ENCODE assay signal across 14 cellular contexts in the genomic region with DNA sequence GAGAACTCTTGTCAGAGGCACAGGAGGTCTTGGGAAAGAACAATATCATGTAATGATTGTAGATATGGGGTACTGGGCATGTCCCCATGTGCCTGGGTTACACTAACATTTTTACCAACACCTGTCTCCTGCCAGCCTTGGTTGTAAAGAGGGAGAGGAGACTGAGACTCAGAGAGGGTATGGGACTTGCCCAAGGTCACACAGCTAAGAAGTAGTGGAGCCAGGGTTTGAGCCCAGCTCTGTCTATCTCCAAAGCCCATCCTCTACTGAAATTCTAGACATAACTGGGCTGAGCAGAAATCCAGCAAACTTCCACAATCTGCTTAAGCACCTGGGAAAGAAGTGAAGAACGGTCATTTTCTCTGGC. TPM values are rescaled to one million over a fixed set of nuclear protein-coding genes. Genes with fewer than 3 reads are reported as not detected.
A peak's percentile ranks its signal among the peaks of the same experiment; 100 is the strongest.
DNase-seq lines count a peak whose midpoint lies in the region; ATAC-seq, FAIRE-seq and TF ChIP-seq lines count a peak whose summit lies in the region.
"Had no signal": no experiment of that assay in that cellular context is flagged by ENCODE, and none has a peak within 500 bp of the region (broad histone marks: within the 10 kb centered on the region; RNA-seq: fewer than 3 reads in every experiment).

No MANE protein-coding gene starts in this region.

- H2AFZ ChIP-seq in DND-41 (ENCODE audit: low read depth, low read length) (peak overlapping the region; percentile 88), MM.1S (ENCODE audit: low read length) (peak overlapping the region; percentile 49), K562 (ENCODE audit: low read depth, low read length) (peak overlapping the region; percentile 77)

- CTCF ChIA-PET in K562 (lab: Yijun Ruan, JAX; ENCODE audit: low intra/inter-chr PET ratio): no interaction called here

- H3F3A ChIP-seq in MM.1S (ENCODE audit: insufficient read depth, low read length): no peaks in the 10 kb centered on the region

- no peak for FAIRE-seq in K562 (lab: Jason Lieb, UNC)

- peak overlapping the region; percentile 85 for H3K27ac ChIP-seq in DND-41 (ENCODE audit: low read length)
- H3K27ac ChIP-seq in MM.1S (ENCODE audit: low read length): no peak overlapping the region
- peak overlapping the region; percentile 93; the same call in 2 of the 3 replicates for H3K27ac ChIP-seq in K562 (ENCODE audit: extremely low read depth, low read depth, low read length)
- peak overlapping the region in 15 of 21 experiments; percentile 2 to 94 (median 74) for H3K27ac ChIP-seq in skin epidermis
- H3K27ac ChIP-seq: suprapubic skin, VCaP had no signal

- TF ChIP-seq POLR2A in K562 (conservative IDR thresholded peaks at IDR 0.05) (no peak), GM18505 (IDR thresholded peaks at IDR 0.05; ENCODE audit: borderline replicate concordance, extremely low read depth, insufficient read depth, insufficient read length) (no peak)

- no peak for DNase-seq in DND-41
- no peak for DNase-seq in MM.1S
- peak in 1 of 4 experiments; percentile 29 for DNase-seq in K562 (ENCODE audit: extremely low read depth in 1 of 4, low spot score in 3 of 4)
- no peak for DNase-seq in NCI-H774 (lab: John Stamatoyannopoulos, UW)
- DNase-seq in NCI-H2081 (lab: John Stamatoyannopoulos, UW): no peak
- DNase-seq: caudate nucleus, hippocampal formation, left ventricle myocardium superior, NCI-H1930, SHP77 treated with DMSO at 0.1 percent for 48 hours had no signal

- ATAC-seq in DND-41 (ENCODE audit: insufficient read depth, low read depth): no peak
- ATAC-seq in K562: no peak
- ATAC-seq in GM18505 (IDR thresholded peaks at IDR 0.05; ENCODE audit: unreplicated experiment): no peak

- H3K27me3 ChIP-seq in DND-41 (ENCODE audit: insufficient read depth, low read length, poor library complexity) (no peaks in the 10 kb centered on the region), MM.1S (replicated peaks; ENCODE audit: insufficient read depth, low read length) (no peaks in the 10 kb centered on the region), K562 (ENCODE audit: control insufficient read depth in 2 of 2, insufficient read depth in 2 of 2, low read length in 2 of 2) (no peaks in the 10 kb centered on the region)
- H3K27me3 ChIP-seq: suprapubic skin had no signal

- no peaks in the 10 kb centered on the region for H4K20me1 ChIP-seq in DND-41 (ENCODE audit: insufficient read depth, low read length)
- H4K20me1 ChIP-seq in MM.1S (ENCODE audit: insufficient read depth, low read length): no peaks in the 10 kb centered on the region
- H4K20me1 ChIP-seq in K562 (replicated peaks; ENCODE audit: control insufficient read depth, insufficient read depth, low read length): no peaks in the 10 kb centered on the region; the same call in 1 of the 2 replicates

- no peaks in the 10 kb centered on the region for H3K9me3 ChIP-seq in DND-41 (ENCODE audit: insufficient read depth, low read length, severe bottlenecking)
- H3K9me3 ChIP-seq in MM.1S (replicated peaks; ENCODE audit: insufficient read depth, low read length): no peaks in the 10 kb centered on the region
- H3K9me3 ChIP-seq in K562 (replicated peaks; ENCODE audit: control insufficient read depth, insufficient read depth, low read depth, low read length): no peaks in the 10 kb centered on the region
- H3K9me3 ChIP-seq: suprapubic skin had no signal

- TF ChIP-seq CTCF in DND-41 (IDR thresholded peaks at IDR 0.05; ENCODE audit: borderline replicate concordance, extremely low read depth, low read length, poor library complexity, severe bottlenecking): no peak
- TF ChIP-seq CTCF in MM.1S (IDR thresholded peaks at IDR 0.05; ENCODE audit: low read length): no peak
- no peak for TF ChIP-seq CTCF in K562 (IDR thresholded peaks at IDR 0.05 in 2 of 3, conservative IDR thresholded peaks at IDR 0.05 in 1 of 3; ENCODE audit: insufficient read depth in 2 of 3, low read depth in 1 of 3, low read length in 3 of 3)

- intact Hi-C loops in K562 (cut with micrococcal nuclease): loop anchor here (2.0 kb wide), 1 partner anchor 365 kb away; no protein-coding TSS in a partner anchor

- H3K79me2 ChIP-seq in DND-41 (ENCODE audit: insufficient read depth, low read length) (no peaks in the 10 kb centered on the region), MM.1S (ENCODE audit: low read length) (no peaks in the 10 kb centered on the region), K562 (ENCODE audit: control insufficient read depth, insufficient read depth, low read length) (peaks cover 3% of the 10 kb centered on the region; the same call in 1 of the 3 replicates)

- H3K4me1 ChIP-seq in DND-41 (ENCODE audit: insufficient read depth, low read length) (peaks cover 20% of the 10 kb centered on the region), MM.1S (ENCODE audit: low read length) (peaks cover 11% of the 10 kb centered on the region), K562 (replicated peaks in 1 of 2; ENCODE audit: control insufficient read depth in 2 of 2, insufficient read depth in 2 of 2, low read length in 2 of 2) (peaks cover 31 to 58% of the 10 kb centered on the region in 2 experiments)

- H3K36me3 ChIP-seq in DND-41 (ENCODE audit: insufficient read depth, low read length) (no peaks in the 10 kb centered on the region), MM.1S (replicated peaks; ENCODE audit: insufficient read depth, low read length) (no peaks in the 10 kb centered on the region), K562 (ENCODE audit: control insufficient read depth, insufficient read depth, low read length) (no peaks in the 10 kb centered on the region)
- H3K36me3 ChIP-seq: suprapubic skin had no signal

- H3K4me2 ChIP-seq in DND-41 (ENCODE audit: insufficient read depth, low read length) (peak overlapping the region; percentile 74), MM.1S (ENCODE audit: low read depth, low read length) (peak overlapping the region; percentile 46), K562 (ENCODE audit: insufficient read depth, low read length) (peak overlapping the region; percentile 46; the same call in 1 of the 2 replicates)

- in situ Hi-C loops in K562 (cut with MboI): loop anchor here (10.0 kb wide), 1 partner anchor 325 kb away; no protein-coding TSS in a partner anchor

- H3K9ac ChIP-seq in DND-41 (ENCODE audit: low read depth, low read length) (peak overlapping the region; percentile 47), MM.1S (ENCODE audit: low read length) (no peak overlapping the region), K562 (ENCODE audit: insufficient read depth in 1 of 2, low read depth in 2 of 2, low read length in 2 of 2) (peak overlapping the region; percentile 0 to 78; a peak in 2 of 4 replicates)

- TF ChIP-seq RAD21 in K562 (CRISPR knock-in tag; conservative IDR thresholded peaks at IDR 0.05 in 1 of 2, IDR thresholded peaks at IDR 0.05 in 1 of 2): no peak

- POLR2A ChIA-PET in K562 (lab: Yijun Ruan, JAX): interaction anchor here (0.6 kb wide), 2 partner anchors 459 to 1004 kb away, joined by 3 to 5 read pairs; a partner anchor contains a TSS

- no peaks in the 10 kb centered on the region for H3K9me1 ChIP-seq in K562 (ENCODE audit: control insufficient read depth, insufficient read depth, low read length)

- no peaks in the 10 kb centered on the region for H3K9me2 ChIP-seq in MM.1S (replicated peaks; ENCODE audit: insufficient read depth, low read length)

- no TSS peak for BruUV-seq in K562 (replicated peaks; lab: Mats Ljungman, UMichigan)

- TF ChIP-seq EP300 in K562 (IDR thresholded peaks at IDR 0.05; ENCODE audit: low read length): no peak

- 44% methylated on average over 1 of the region's 1 CpG for WGBS in K562 (ENCODE audit: insufficient coverage, low coverage, missing lambda C conversion rate)

- H3K4me3 ChIP-seq in DND-41 (ENCODE audit: low read depth in 1 of 2, low read length in 2 of 2) (peak overlapping the region in 1 of 2 experiments; percentile 59; a peak in 3 of 4 replicates), MM.1S (ENCODE audit: low read length) (no peak overlapping the region), K562 (no peak overlapping the region), skin epidermis (no peak overlapping the region)
- H3K4me3 ChIP-seq: suprapubic skin had no signal

RNA-seq across cellular contexts. Expression of a gene that starts 2.6 kb away (rescaled TPM):
- 11.1 and 36.1 TPM in 2 replicates for total RNA-seq in K562 (2011; cell fraction: chromatin; rRNA removed; ENCODE audit: low replicate concordance)
- 23.2 and 25.5 TPM in 2 replicates for total RNA-seq in K562 (2011; cell fraction: nucleolus; rRNA removed)
- 18.8 and 19.5 TPM in 2 replicates for total RNA-seq in K562 (2011; cell fraction: nucleoplasm; rRNA removed)
- total RNA-seq in K562 (2014; rRNA removed) (10.8 and 12.6 TPM in 2 replicates), K562 (2014; rRNA removed; fragmentation: Illumina TruSeq; extraction: Trizol) (4.2 and 6.8 TPM in 2 replicates), K562 (2015; rRNA removed; fragmentation: Illumina TruSeq; extraction: Trizol) (4.6 and 4.9 TPM in 2 replicates), K562 (2021) (12.7 TPM in 2 replicates)
- polyA plus RNA-seq in K562 (2011; rRNA removed) (8.5 and 16.9 TPM in 2 replicates), K562 (2014; fragmentation: Illumina TruSeq; extraction: Trizol) (8.0 and 9.5 TPM in 2 replicates), K562 (2014; fragmentation: Nextera tagmentation; extraction: Ambion mirVana) (1 to 10 TPM; 2.3 to 3.4 TPM), K562 (2014; rRNA removed) (11.7 and 12.8 TPM in 2 replicates)
- 15.5 and 15.9 TPM in 2 replicates for polyA plus RNA-seq in K562 (2011; cell fraction: cytosol; rRNA removed)
- 23.2 and 24.7 TPM in 2 replicates for polyA plus RNA-seq in K562 (2011; cell fraction: nucleus; rRNA removed)
- polyA plus RNA-seq in K562 (2012): 8.4 and 16.6 TPM in 2 replicates
- polyA minus RNA-seq in K562 (2011; rRNA and poly(A)+ RNA removed): 7.9 and 9.4 TPM in 2 replicates
- 7.0 and 10.6 TPM in 2 replicates for polyA minus RNA-seq in K562 (2011; cell fraction: cytosol; rRNA and poly(A)+ RNA removed)
- polyA minus RNA-seq in K562 (2011; cell fraction: nucleus; rRNA and poly(A)+ RNA removed): 8.6 and 11.6 TPM in 2 replicates

RNA-seq across cellular contexts. Expression of a gene that starts 39.1 kb away (rescaled TPM):
- total RNA-seq in K562 (2011; cell fraction: chromatin; rRNA removed; ENCODE audit: low replicate concordance): 20.9 and 25.0 TPM in 2 replicates
- total RNA-seq in K562 (2011; cell fraction: nucleolus; rRNA removed): 24.2 and 25.8 TPM in 2 replicates
- 22.5 and 26.0 TPM in 2 replicates for total RNA-seq in K562 (2011; cell fraction: nucleoplasm; rRNA removed)
- total RNA-seq in K562 (2014; rRNA removed) (70.7 and 79.1 TPM in 2 replicates), K562 (2014; rRNA removed; fragmentation: Illumina TruSeq; extraction: Trizol) (74.6 and 79.6 TPM in 2 replicates), K562 (2015; rRNA removed; fragmentation: Illumina TruSeq; extraction: Trizol) (80.1 and 87.9 TPM in 2 replicates), K562 (2021) (66.7 and 75.3 TPM in 2 replicates)
- polyA plus RNA-seq in K562 (2011; rRNA removed) (89.6 and 101 TPM in 2 replicates), K562 (2014; fragmentation: Illumina TruSeq; extraction: Trizol) (107 and 132 TPM in 2 replicates), K562 (2014; fragmentation: Nextera tagmentation; extraction: Ambion mirVana) (10 to 100 TPM; 16.2 to 20.2 TPM), K562 (2014; rRNA removed) (83.0 and 89.5 TPM in 2 replicates)
- polyA plus RNA-seq in K562 (2011; cell fraction: cytosol; rRNA removed): 74.3 and 80.9 TPM in 2 replicates
- 37.2 and 44.2 TPM in 2 replicates for polyA plus RNA-seq in K562 (2011; cell fraction: nucleus; rRNA removed)
- polyA plus RNA-seq in K562 (2012): 53.6 and 64.5 TPM in 2 replicates
- 120 and 129 TPM in 2 replicates for polyA minus RNA-seq in K562 (2011; rRNA and poly(A)+ RNA removed)
- polyA minus RNA-seq in K562 (2011; cell fraction: cytosol; rRNA and poly(A)+ RNA removed): 48.7 and 53.1 TPM in 2 replicates
- polyA minus RNA-seq in K562 (2011; cell fraction: nucleus; rRNA and poly(A)+ RNA removed): 12.4 and 24.0 TPM in 2 replicates

RNA-seq across cellular contexts. Expression of a gene that starts 44.7 kb away (rescaled TPM):
- total RNA-seq in K562 (2011; cell fraction: chromatin; rRNA removed; ENCODE audit: low replicate concordance): 37.6 and 39.9 TPM in 2 replicates
- 42.4 and 43.4 TPM in 2 replicates for total RNA-seq in K562 (2011; cell fraction: nucleolus; rRNA removed)
- total RNA-seq in K562 (2011; cell fraction: nucleoplasm; rRNA removed): 47.2 and 54.0 TPM in 2 replicates
- total RNA-seq in K562 (2014; rRNA removed) (177 and 243 TPM in 2 replicates), K562 (2014; rRNA removed; fragmentation: Illumina TruSeq; extraction: Trizol) (150 and 169 TPM in 2 replicates), K562 (2015; rRNA removed; fragmentation: Illumina TruSeq; extraction: Trizol) (136 and 144 TPM in 2 replicates), K562 (2021) (119 and 121 TPM in 2 replicates)
- polyA plus RNA-seq in K562 (2011; rRNA removed) (177 and 222 TPM in 2 replicates), K562 (2014; fragmentation: Illumina TruSeq; extraction: Trizol) (198 and 207 TPM in 2 replicates), K562 (2014; fragmentation: Nextera tagmentation; extraction: Ambion mirVana) (100 to 1,000 TPM; 260 to 516 TPM), K562 (2014; rRNA removed) (265 and 295 TPM in 2 replicates)
- polyA plus RNA-seq in K562 (2011; cell fraction: cytosol; rRNA removed): 110 and 113 TPM in 2 replicates
- polyA plus RNA-seq in K562 (2011; cell fraction: nucleus; rRNA removed): 85.8 and 86.7 TPM in 2 replicates
- polyA plus RNA-seq in K562 (2012): 103 and 129 TPM in 2 replicates
- polyA minus RNA-seq in K562 (2011; rRNA and poly(A)+ RNA removed): 69.4 and 70.6 TPM in 2 replicates
- 40.0 and 42.4 TPM in 2 replicates for polyA minus RNA-seq in K562 (2011; cell fraction: cytosol; rRNA and poly(A)+ RNA removed)
- polyA minus RNA-seq in K562 (2011; cell fraction: nucleus; rRNA and poly(A)+ RNA removed): 18.3 and 27.1 TPM in 2 replicates
